Comparison of ENCODE assay signal across 1 cellular context in the genomic region with DNA sequence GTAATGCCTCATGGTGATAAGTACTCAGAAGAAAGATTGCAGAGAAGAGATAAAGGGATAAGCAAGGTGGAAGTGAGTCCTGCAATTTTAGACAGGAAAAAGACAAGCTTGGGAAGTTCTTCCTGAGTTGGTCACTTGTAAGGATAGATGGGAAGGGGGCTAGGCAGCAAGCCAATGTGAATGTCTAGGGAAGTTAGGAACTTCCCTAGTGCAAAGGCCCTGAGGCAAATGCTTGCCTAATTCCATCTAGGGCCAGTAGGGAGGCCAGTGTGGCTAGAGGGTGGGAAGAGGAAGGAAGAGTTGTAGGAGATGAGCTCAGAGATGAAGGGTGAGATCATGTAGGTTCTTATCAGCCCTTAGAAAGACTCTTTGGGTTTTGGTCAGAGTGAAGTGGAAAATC.
TF ChIP-seq lines count a peak whose summit lies in the region.

No MANE protein-coding gene starts in this region.

TF ChIP-seq in WTC11, 78 proteins besides CTCF, POLR2A, EP300 and RAD21 (continued from another document):
- TF ChIP-seq, protein P1, sequence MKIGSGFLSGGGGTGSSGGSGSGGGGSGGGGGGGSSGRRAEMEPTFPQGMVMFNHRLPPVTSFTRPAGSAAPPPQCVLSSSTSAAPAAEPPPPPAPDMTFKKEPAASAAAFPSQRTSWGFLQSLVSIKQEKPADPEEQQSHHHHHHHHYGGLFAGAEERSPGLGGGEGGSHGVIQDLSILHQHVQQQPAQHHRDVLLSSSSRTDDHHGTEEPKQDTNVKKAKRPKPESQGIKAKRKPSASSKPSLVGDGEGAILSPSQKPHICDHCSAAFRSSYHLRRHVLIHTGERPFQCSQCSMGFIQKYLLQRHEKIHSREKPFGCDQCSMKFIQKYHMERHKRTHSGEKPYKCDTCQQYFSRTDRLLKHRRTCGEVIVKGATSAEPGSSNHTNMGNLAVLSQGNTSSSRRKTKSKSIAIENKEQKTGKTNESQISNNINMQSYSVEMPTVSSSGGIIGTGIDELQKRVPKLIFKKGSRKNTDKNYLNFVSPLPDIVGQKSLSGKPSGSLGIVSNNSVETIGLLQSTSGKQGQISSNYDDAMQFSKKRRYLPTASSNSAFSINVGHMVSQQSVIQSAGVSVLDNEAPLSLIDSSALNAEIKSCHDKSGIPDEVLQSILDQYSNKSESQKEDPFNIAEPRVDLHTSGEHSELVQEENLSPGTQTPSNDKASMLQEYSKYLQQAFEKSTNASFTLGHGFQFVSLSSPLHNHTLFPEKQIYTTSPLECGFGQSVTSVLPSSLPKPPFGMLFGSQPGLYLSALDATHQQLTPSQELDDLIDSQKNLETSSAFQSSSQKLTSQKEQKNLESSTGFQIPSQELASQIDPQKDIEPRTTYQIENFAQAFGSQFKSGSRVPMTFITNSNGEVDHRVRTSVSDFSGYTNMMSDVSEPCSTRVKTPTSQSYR (CRISPR knock-in tag; IDR thresholded peaks at IDR 0.05) = no peak
- TF ChIP-seq ETV6 (CRISPR knock-in tag; IDR thresholded peaks at IDR 0.05) = no peak
- TF ChIP-seq ZNF263 (CRISPR knock-in tag; IDR thresholded peaks at IDR 0.05; ENCODE audit: low read depth) = no peak
- TF ChIP-seq, protein P2, sequence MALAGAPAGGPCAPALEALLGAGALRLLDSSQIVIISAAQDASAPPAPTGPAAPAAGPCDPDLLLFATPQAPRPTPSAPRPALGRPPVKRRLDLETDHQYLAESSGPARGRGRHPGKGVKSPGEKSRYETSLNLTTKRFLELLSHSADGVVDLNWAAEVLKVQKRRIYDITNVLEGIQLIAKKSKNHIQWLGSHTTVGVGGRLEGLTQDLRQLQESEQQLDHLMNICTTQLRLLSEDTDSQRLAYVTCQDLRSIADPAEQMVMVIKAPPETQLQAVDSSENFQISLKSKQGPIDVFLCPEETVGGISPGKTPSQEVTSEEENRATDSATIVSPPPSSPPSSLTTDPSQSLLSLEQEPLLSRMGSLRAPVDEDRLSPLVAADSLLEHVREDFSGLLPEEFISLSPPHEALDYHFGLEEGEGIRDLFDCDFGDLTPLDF (CRISPR knock-in tag; IDR thresholded peaks at IDR 0.05) = no peak
- TF ChIP-seq, protein P3, sequence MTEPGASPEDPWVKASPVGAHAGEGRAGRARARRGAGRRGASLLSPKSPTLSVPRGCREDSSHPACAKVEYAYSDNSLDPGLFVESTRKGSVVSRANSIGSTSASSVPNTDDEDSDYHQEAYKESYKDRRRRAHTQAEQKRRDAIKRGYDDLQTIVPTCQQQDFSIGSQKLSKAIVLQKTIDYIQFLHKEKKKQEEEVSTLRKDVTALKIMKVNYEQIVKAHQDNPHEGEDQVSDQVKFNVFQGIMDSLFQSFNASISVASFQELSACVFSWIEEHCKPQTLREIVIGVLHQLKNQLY (CRISPR knock-in tag; IDR thresholded peaks at IDR 0.05) = no peak
- TF ChIP-seq, protein P4, sequence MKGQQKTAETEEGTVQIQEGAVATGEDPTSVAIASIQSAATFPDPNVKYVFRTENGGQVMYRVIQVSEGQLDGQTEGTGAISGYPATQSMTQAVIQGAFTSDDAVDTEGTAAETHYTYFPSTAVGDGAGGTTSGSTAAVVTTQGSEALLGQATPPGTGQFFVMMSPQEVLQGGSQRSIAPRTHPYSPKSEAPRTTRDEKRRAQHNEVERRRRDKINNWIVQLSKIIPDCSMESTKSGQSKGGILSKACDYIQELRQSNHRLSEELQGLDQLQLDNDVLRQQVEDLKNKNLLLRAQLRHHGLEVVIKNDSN (CRISPR knock-in tag; IDR thresholded peaks at IDR 0.05) = no peak
- TF ChIP-seq ZNF396 (CRISPR knock-in tag; IDR thresholded peaks at IDR 0.05; ENCODE audit: borderline replicate concordance) = no peak
- TF ChIP-seq, protein P5, sequence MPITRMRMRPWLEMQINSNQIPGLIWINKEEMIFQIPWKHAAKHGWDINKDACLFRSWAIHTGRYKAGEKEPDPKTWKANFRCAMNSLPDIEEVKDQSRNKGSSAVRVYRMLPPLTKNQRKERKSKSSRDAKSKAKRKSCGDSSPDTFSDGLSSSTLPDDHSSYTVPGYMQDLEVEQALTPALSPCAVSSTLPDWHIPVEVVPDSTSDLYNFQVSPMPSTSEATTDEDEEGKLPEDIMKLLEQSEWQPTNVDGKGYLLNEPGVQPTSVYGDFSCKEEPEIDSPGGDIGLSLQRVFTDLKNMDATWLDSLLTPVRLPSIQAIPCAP (CRISPR knock-in tag; IDR thresholded peaks at IDR 0.05) = no peak
- no peak for TF ChIP-seq SOX15 (CRISPR knock-in tag; IDR thresholded peaks at IDR 0.05)
- TF ChIP-seq NFE2L1 (CRISPR knock-in tag; IDR thresholded peaks at IDR 0.05) = no peak
- TF ChIP-seq HMGA2 (CRISPR knock-in tag; IDR thresholded peaks at IDR 0.05) = no peak
